In the genomic region with DNA sequence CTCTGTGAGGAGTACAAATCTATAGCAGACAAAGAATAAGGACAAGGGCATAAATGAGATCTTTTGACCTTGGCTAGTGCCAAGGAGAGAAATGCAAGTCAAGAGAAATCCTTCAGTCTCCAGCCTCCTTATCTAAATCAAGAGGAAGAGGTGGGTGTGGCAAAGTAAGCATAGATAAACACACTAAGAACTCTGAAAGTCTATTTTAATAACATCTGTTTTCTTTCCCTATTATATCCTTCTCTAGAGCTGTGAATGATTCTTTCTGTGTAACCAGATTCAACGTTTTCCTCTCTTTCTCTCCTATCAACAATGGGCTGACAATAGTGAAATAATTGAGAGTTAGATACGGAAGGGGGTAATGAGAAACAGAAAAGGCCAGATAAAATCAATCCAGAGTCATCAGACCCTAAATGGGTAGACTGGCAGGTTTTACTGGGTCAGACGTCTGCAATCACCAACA, we compare ENCODE assay signal across 1 cellular context.
TF ChIP-seq lines count a peak whose summit lies in the region.

No MANE protein-coding gene starts in this region.

TF ChIP-seq in SK-N-SH treated with all-trans-retinoic acid at 6 μM for 48 hours, 23 proteins besides CTCF, POLR2A, EP300 and RAD21 (continued from another document):
- TF ChIP-seq PPARA (CRISPR knock-in tag; IDR thresholded peaks at IDR 0.05; ENCODE audit: borderline replicate concordance) (no peak), ZFP3 (CRISPR knock-in tag; IDR thresholded peaks at IDR 0.05) (no peak), RARB (CRISPR knock-in tag; IDR thresholded peaks at IDR 0.05) (no peak), TOX (CRISPR knock-in tag; IDR thresholded peaks at IDR 0.05; ENCODE audit: borderline replicate concordance) (no peak), ISL1 (CRISPR knock-in tag; IDR thresholded peaks at IDR 0.05) (peak; percentile 24), GLIS3 (CRISPR knock-in tag; IDR thresholded peaks at IDR 0.05) (no peak), CSDC2 (CRISPR knock-in tag; IDR thresholded peaks at IDR 0.05) (no peak), ZC3H10 (CRISPR knock-in tag; IDR thresholded peaks at IDR 0.05) (no peak)
- TF ChIP-seq, protein P1, sequence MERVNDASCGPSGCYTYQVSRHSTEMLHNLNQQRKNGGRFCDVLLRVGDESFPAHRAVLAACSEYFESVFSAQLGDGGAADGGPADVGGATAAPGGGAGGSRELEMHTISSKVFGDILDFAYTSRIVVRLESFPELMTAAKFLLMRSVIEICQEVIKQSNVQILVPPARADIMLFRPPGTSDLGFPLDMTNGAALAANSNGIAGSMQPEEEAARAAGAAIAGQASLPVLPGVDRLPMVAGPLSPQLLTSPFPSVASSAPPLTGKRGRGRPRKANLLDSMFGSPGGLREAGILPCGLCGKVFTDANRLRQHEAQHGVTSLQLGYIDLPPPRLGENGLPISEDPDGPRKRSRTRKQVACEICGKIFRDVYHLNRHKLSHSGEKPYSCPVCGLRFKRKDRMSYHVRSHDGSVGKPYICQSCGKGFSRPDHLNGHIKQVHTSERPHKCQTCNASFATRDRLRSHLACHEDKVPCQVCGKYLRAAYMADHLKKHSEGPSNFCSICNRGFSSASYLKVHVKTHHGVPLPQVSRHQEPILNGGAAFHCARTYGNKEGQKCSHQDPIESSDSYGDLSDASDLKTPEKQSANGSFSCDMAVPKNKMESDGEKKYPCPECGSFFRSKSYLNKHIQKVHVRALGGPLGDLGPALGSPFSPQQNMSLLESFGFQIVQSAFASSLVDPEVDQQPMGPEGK (CRISPR knock-in tag; IDR thresholded peaks at IDR 0.05; ENCODE audit: borderline replicate concordance) = no peak
